In genomic region chr20:24868959-24869358, GRCh38 we compare ENCODE assay signal across 9 cellular contexts.
"Had no signal": no experiment of that assay in that cellular context is flagged by ENCODE, and none has a peak within 500 bp of the region (broad histone marks: within the 10 kb centered on the region; RNA-seq: fewer than 3 reads in every experiment).

No MANE protein-coding gene starts in this region.

- H3K4me3 Mint-ChIP-seq: HFFc6 had no signal

- H3K9me3 ChIP-seq: HAP-1 had no signal

- H3K4me1 Mint-ChIP-seq: IgD-negative memory B cell had no signal

- H3K9ac ChIP-seq: GM23248 had no signal

- ATAC-seq: HepG2 had no signal

- DNase-seq: GM23248, GOT3, H7, HFFc6, KBM-7 had no signal

- H2AFZ ChIP-seq: GM23248 had no signal

- H3K9me3 Mint-ChIP-seq: HFFc6 had no signal

- H3K27ac ChIP-seq: GM23248, HL-60 had no signal

- H3K36me3 ChIP-seq: HAP-1 had no signal

- H3K36me3 Mint-ChIP-seq: IgD-negative memory B cell had no signal

- H3K4me1 ChIP-seq: HAP-1 had no signal

- H3K27ac Mint-ChIP-seq: IgD-negative memory B cell had no signal

- H3K4me3 ChIP-seq: GM23248, HAP-1 had no signal
